11 cellular contexts compared by ENCODE assay signal in the genomic region with DNA sequence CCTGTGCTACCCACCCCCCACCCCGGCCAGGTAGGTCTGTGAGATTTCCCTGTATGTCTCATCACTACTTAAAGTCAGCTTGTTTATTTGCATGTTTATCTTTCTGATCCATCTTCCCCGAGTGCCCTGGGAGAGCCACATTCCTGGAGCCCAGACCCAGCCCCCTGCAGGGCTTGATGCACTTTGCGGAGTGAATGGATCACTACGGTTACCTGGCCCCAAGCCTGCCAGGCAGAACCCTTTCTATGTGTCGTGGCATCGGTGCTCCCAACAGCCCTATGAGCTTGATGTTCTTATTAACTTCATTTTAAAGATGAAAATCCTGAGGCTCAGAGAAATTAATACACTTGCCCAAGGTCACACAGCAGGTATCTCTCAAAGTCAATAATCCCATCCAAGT. TPM values are rescaled to one million over a fixed set of nuclear protein-coding genes. Genes with fewer than 3 reads are reported as not detected.
DNase-seq lines count a peak whose midpoint lies in the region; ATAC-seq, FAIRE-seq and TF ChIP-seq lines count a peak whose summit lies in the region.
"Had no signal": no experiment of that assay in that cellular context is flagged by ENCODE, and none has a peak within 500 bp of the region (broad histone marks: within the 10 kb centered on the region; RNA-seq: fewer than 3 reads in every experiment).

No MANE protein-coding gene starts in this region.

- FAIRE-seq in RCC 7860 (lab: Jason Lieb, UNC), result no peak

- no peak for ATAC-seq in HG03280 (IDR thresholded peaks at IDR 0.05; ENCODE audit: unreplicated experiment)
- no peak for ATAC-seq in HG03521 (IDR thresholded peaks at IDR 0.05; ENCODE audit: unreplicated experiment)
- ATAC-seq: left cardiac atrium had no signal

- CTCF ChIA-PET in A673 (lab: Charles Lee), result no interaction called here

- WGBS in thyroid gland, 2 donors, result 37 to 41% methylated on average over 6 of the region's 6 CpGs

- no peak overlapping the region for H3K4me3 ChIP-seq in A673 (ENCODE audit: low read depth, low read length, poor library complexity, severe bottlenecking)
- H3K4me3 ChIP-seq in thyroid gland (replicated peaks in 1 of 3), result no peak overlapping the region

- intact Hi-C loops in A673 (cut with micrococcal nuclease; ENCODE audit: unreplicated experiment) (no loop called here), thyroid gland (cut with DNase I) (no loop called here)

- H3K9me3 ChIP-seq in A673 (ENCODE audit: low read depth, low read length, poor library complexity, severe bottlenecking) (no peaks in the 10 kb centered on the region), thyroid gland (no peaks in the 10 kb centered on the region)

- TF ChIP-seq POLR2A in thyroid gland (IDR thresholded peaks at IDR 0.05), result no peak

- BruUV-seq in A673 (replicated peaks; lab: Mats Ljungman, UMichigan), result no TSS peak

- H3K27me3 ChIP-seq in A673 (replicated peaks; ENCODE audit: insufficient read depth, low read depth, low read length, poor library complexity), result no peaks in the 10 kb centered on the region
- H3K27me3 ChIP-seq in thyroid gland, result no peaks in the 10 kb centered on the region

- POLR2A ChIA-PET in A673 (lab: Charles Lee; ENCODE audit: low non-redundant PET), result interaction anchor here (0.6 kb wide), 2 partner anchors 8 to 446 kb away, joined by 3 to 9 read pairs; a partner anchor contains a TSS

- H3K36me3 ChIP-seq in A673 (ENCODE audit: insufficient read depth, low read length, poor library complexity, severe bottlenecking), result no peaks in the 10 kb centered on the region
- no peaks in the 10 kb centered on the region for H3K36me3 ChIP-seq in thyroid gland

- TF ChIP-seq CTCF in A673 (conservative IDR thresholded peaks at IDR 0.05; ENCODE audit: low read depth, low read length), result no peak
- no peak for TF ChIP-seq CTCF in thyroid gland (IDR thresholded peaks at IDR 0.05)

- H3K4me1 ChIP-seq in A673 (ENCODE audit: insufficient read depth, low read length, poor library complexity, severe bottlenecking) (peaks cover 28% of the 10 kb centered on the region), thyroid gland (peaks cover 5 to 16% of the 10 kb centered on the region in 2 donors)

- H3K27ac ChIP-seq in A673 (ENCODE audit: low read depth, low read length, poor library complexity, severe bottlenecking) (peak overlapping the region; percentile 79), thyroid gland (no peak overlapping the region)

- DNase-seq in A673 (ENCODE audit: low spot score) (peak; percentile 50), EL (peak; percentile 36), RCC 7860 (ENCODE audit: low spot score) (peak; percentile 78), islet precursor cell (peak; percentile 91), COR-L47 (lab: John Stamatoyannopoulos, UW) (no peak), thyroid gland (no peak)
- DNase-seq: left cardiac atrium, NCI-H1092, occipital lobe had no signal

RNA-seq across cellular contexts. Expression of a gene that starts 13.6 kb away (rescaled TPM):
- total RNA-seq in A673 (2021) (44.5 and 48.8 TPM in 2 replicates), thyroid gland (10 to 100 TPM in 1 of 4 donors, 1 to 10 TPM in 3; 5.3 to 18.3 (median 6.7) TPM)

Comparison
In these comparisons a context has a peak if more than half of its experiments do, and no peak if none do; other contexts are left out.
1. DNase-seq: peak in A673 (single experiment), EL (single experiment), RCC 7860 (single experiment) and islet precursor cell (single experiment); none in COR-L47 (single experiment) and thyroid gland (0 of 2).